10 cellular contexts compared by ENCODE assay signal in the genomic region with DNA sequence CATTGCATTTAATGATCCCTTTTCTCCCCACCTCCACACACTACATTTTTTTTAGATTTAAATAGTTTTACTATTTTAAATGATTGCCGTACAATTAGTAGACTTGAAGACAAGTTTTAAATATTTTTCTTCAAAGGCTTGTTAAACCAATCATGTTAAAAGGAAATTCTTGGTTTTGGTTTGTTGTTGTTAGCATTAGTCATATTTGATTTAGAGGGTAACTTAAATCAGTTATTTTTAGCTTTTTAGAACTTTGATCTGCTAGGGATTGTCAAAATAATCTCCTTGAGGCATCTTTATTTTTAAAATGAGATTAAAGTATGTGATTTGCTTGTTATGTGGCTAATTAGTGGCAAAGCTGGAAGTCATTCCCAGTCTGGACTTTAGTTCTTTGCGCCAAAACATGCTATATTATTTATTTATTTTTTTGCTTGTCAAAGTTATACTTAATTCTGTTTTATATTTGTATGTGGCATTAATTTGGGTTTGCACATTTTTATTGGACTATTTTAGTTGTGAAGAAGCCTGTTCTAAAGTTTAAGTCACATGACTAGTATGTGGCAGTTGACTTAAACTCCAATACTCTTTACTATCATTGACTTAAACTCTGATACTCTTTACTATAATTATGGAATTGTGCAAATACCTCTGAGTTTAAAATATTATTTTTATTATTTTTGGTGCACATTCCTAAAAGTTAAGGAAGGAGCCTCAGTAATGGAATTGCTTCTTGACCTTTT. TPM values are rescaled to one million over a fixed set of nuclear protein-coding genes. Genes with fewer than 3 reads are reported as not detected.
A peak's percentile ranks its signal among the peaks of the same experiment; 100 is the strongest.
DNase-seq lines count a peak whose midpoint lies in the region; ATAC-seq and TF ChIP-seq lines count a peak whose summit lies in the region.
"Had no signal": no experiment of that assay in that cellular context is flagged by ENCODE, and none has a peak within 500 bp of the region (broad histone marks: within the 10 kb centered on the region; RNA-seq: fewer than 3 reads in every experiment).

No MANE protein-coding gene starts in this region.

- no peak for TF ChIP-seq POLR2A in esophagus squamous epithelium (IDR thresholded peaks at IDR 0.05)
- TF ChIP-seq POLR2A in gastrocnemius medialis (IDR thresholded peaks at IDR 0.05) = no peak

- H3K4me3 Mint-ChIP-seq in GM23338 = peak overlapping the region; percentile 93

- H3K36me3 ChIP-seq in GM23338 (ENCODE audit: insufficient read depth) = no peaks in the 10 kb centered on the region
- H3K36me3 ChIP-seq in RWPE2 (ENCODE audit: low read depth) = peaks cover 55% of the 10 kb centered on the region
- peaks cover 0 to 14% (median 0%) of the 10 kb centered on the region in 3 donors for H3K36me3 ChIP-seq in esophagus squamous epithelium
- H3K36me3 ChIP-seq in gastrocnemius medialis = peaks cover 0 to 8% of the 10 kb centered on the region in 2 donors

- H3K4me2 ChIP-seq in GM23338 = peak overlapping the region; percentile 87

- no peaks in the 10 kb centered on the region for H3K9me2 ChIP-seq in GM23338 (ENCODE audit: insufficient read depth)

- peaks cover 52% of the 10 kb centered on the region for H3K79me2 ChIP-seq in GM23338 (replicated peaks; ENCODE audit: insufficient read depth)

- H3K4me1 ChIP-seq in GM23338 (ENCODE audit: insufficient read depth) (peaks cover 47% of the 10 kb centered on the region), RWPE2 (ENCODE audit: insufficient read depth, poor library complexity, severe bottlenecking) (peaks cover 29% of the 10 kb centered on the region), esophagus squamous epithelium (peaks cover 24 to 91% (median 32%) of the 10 kb centered on the region in 3 donors), gastrocnemius medialis (peaks cover 59 to 67% of the 10 kb centered on the region in 2 donors)

- no peaks in the 10 kb centered on the region for H3K9me3 Mint-ChIP-seq in GM23338
- H3K9me3 Mint-ChIP-seq: naive B cell had no signal

- H3K4me3 ChIP-seq in GM23338 (peak overlapping the region; percentile 72), RWPE2 (ENCODE audit: severe bottlenecking) (peak overlapping the region; percentile 54), esophagus squamous epithelium (peak overlapping the region in 3 of 4 donors; percentile 70 to 83 (median 74)), gastrocnemius medialis (peak overlapping the region; percentile 62 to 81 (median 76))

- no peak overlapping the region for H3K27ac Mint-ChIP-seq in GM23338

- ATAC-seq in GM23338 = no peak
- ATAC-seq in RWPE2 (ENCODE audit: low read depth) = no peak
- ATAC-seq in gastrocnemius medialis = no peak
- no peak for ATAC-seq in GM21515 (IDR thresholded peaks at IDR 0.05; ENCODE audit: unreplicated experiment)

- no peaks in the 10 kb centered on the region for H4K20me1 ChIP-seq in GM23338 (replicated peaks; ENCODE audit: insufficient read depth)

- no peaks in the 10 kb centered on the region for H3F3A ChIP-seq in GM23338 (replicated peaks; ENCODE audit: low read depth)

- H3K27ac ChIP-seq in GM23338 (ENCODE audit: low read depth) (no peak overlapping the region), RWPE2 (ENCODE audit: poor library complexity, severe bottlenecking) (no peak overlapping the region), esophagus squamous epithelium (peak overlapping the region in 2 of 4 donors; percentile 92 to 97), gastrocnemius medialis (peak overlapping the region; percentile 88 to 96 (median 92))

- peaks cover 25% of the 10 kb centered on the region; the same call in 2 of the 3 replicates for H3K36me3 Mint-ChIP-seq in GM23338 (ENCODE audit: low read depth)
- H3K36me3 Mint-ChIP-seq: naive B cell had no signal

- H2AFZ ChIP-seq in GM23338 = no peak overlapping the region

- H3K27me3 ChIP-seq in GM23338 (ENCODE audit: insufficient read depth) = no peaks in the 10 kb centered on the region
- no peaks in the 10 kb centered on the region for H3K27me3 ChIP-seq in RWPE2 (ENCODE audit: insufficient read depth, poor library complexity, severe bottlenecking)
- H3K27me3 ChIP-seq in esophagus squamous epithelium = no peaks in the 10 kb centered on the region
- no peaks in the 10 kb centered on the region for H3K27me3 ChIP-seq in gastrocnemius medialis

- TF ChIP-seq CTCF in GM23338 (conservative IDR thresholded peaks at IDR 0.05; ENCODE audit: low read depth in 2 of 2) (no peak), RWPE2 (IDR thresholded peaks at IDR 0.05; ENCODE audit: poor library complexity, severe bottlenecking) (no peak), esophagus squamous epithelium (IDR thresholded peaks at IDR 0.05) (no peak), gastrocnemius medialis (IDR thresholded peaks at IDR 0.05 in 4 of 5, conservative IDR thresholded peaks at IDR 0.05 in 1 of 5) (no peak)

- H3K27me3 Mint-ChIP-seq in GM23338 (ENCODE audit: insufficient read depth, low read depth, poor library complexity) = peaks cover 9% of the 10 kb centered on the region
- H3K27me3 Mint-ChIP-seq: naive B cell had no signal

- WGBS in esophagus squamous epithelium, 2 donors = 52 to 54% methylated on average over 2 of the region's 2 CpGs

- peaks cover 41% of the 10 kb centered on the region; the same call in 2 of the 3 replicates for H3K4me1 Mint-ChIP-seq in GM23338

- H3K9me3 ChIP-seq in RWPE2 (ENCODE audit: severe bottlenecking) = no peaks in the 10 kb centered on the region
- no peaks in the 10 kb centered on the region for H3K9me3 ChIP-seq in esophagus squamous epithelium
- H3K9me3 ChIP-seq in gastrocnemius medialis = no peaks in the 10 kb centered on the region

- in situ Hi-C loops in gastrocnemius medialis (cut with MboI; ENCODE audit: low sequenced_read_pairs in 4 of 4) = no loop called here

- intact Hi-C loops in esophagus squamous epithelium (cut with DNase I) (no loop called here), gastrocnemius medialis (cut with DNase I; ENCODE audit: low total_unique reads) (loop anchor here (5.0 kb wide), 1 partner anchor 305 kb away; the partner anchor contains the start of gene MOCS2)

- no peak for DNase-seq in GM23338 (ENCODE audit: low spot score)
- DNase-seq in RWPE2 (ENCODE audit: low spot score) = no peak
- DNase-seq in esophagus squamous epithelium (lab: John Stamatoyannopoulos, UW) = no peak
- no peak for DNase-seq in gastrocnemius medialis
- no peak for DNase-seq in NCI-H1092 (lab: John Stamatoyannopoulos, UW)
- DNase-seq in NAMALWA (ENCODE audit: low spot score) = no peak
- DNase-seq in HuH-7.5 (ENCODE audit: low spot score) = no peak
- DNase-seq: naive B cell, trophoblast cell had no signal

TF ChIP-seq in GM23338, 12 proteins besides CTCF, POLR2A, EP300 and RAD21 (continues in another document):
- TF ChIP-seq ZNF331 (CRISPR knock-in tag; IDR thresholded peaks at IDR 0.05; ENCODE audit: low read depth) = no peak
- no peak for TF ChIP-seq EZH2phosphoT487 (IDR thresholded peaks at IDR 0.05; ENCODE audit: unreplicated experiment)
- no peak for TF ChIP-seq CREB1 (CRISPR knock-in tag; IDR thresholded peaks at IDR 0.05; ENCODE audit: low read depth)

RNA-seq across cellular contexts. Expression of gene ITGA1, which starts 14.7 kb away (rescaled TPM):
- total RNA-seq in GM23338 (2014; rRNA removed; shearing (Covaris generic)) = 4.9 and 12.0 TPM in 2 replicates
- polyA plus RNA-seq in GM23338 (2016; fragmentation: Nextera tagmentation; extraction: Ambion mirVana) = 1.8 and 2.6 TPM in 2 replicates
- total RNA-seq in esophagus squamous epithelium (10 to 100 TPM in 3 of 4 donors, 1 to 10 TPM in 1; 9.3 to 88.9 (median 17.6) TPM), gastrocnemius medialis (10 to 100 TPM in 2 of 4 donors, 1 to 10 TPM in 2; 5.7 to 20.4 (median 12.4) TPM)

RNA-seq across cellular contexts. Expression of gene PELO, which starts 14.7 kb away (rescaled TPM):
- 15.2 and 15.6 TPM in 2 replicates for total RNA-seq in GM23338 (2014; rRNA removed; shearing (Covaris generic))
- polyA plus RNA-seq in GM23338 (2016; fragmentation: Nextera tagmentation; extraction: Ambion mirVana) = 13.6 and 13.8 TPM in 2 replicates
- total RNA-seq in esophagus squamous epithelium = 10 to 100 TPM; 10.4 to 25.6 (median 14.6) TPM
- total RNA-seq in gastrocnemius medialis = 10 to 100 TPM; 13.8 to 28.5 (median 18.5) TPM

Comparison
In these comparisons a context has a peak if more than half of its experiments do, and no peak if none do; other contexts are left out.
1. H3K27ac ChIP-seq: peak in gastrocnemius medialis (4 of 4); none in GM23338 (single experiment) and RWPE2 (single experiment).
2. Peak in every context shown above with its lines, with median percentiles within 50 percentile points of each other: H3K4me3 ChIP-seq.